7 cellular contexts compared by ENCODE assay signal in genomic region chr9:125758986-125759811, GRCh38. TPM values are rescaled to one million over a fixed set of nuclear protein-coding genes. Genes with fewer than 3 reads are reported as not detected.
A peak's percentile ranks its signal among the peaks of the same experiment; 100 is the strongest.
DNase-seq lines count a peak whose midpoint lies in the region; ATAC-seq and TF ChIP-seq lines count a peak whose summit lies in the region.

No MANE protein-coding gene starts in this region.

- H3K27me3 Mint-ChIP-seq in mesothelial cell of epicardium (ENCODE audit: low read depth), result no peaks in the 10 kb centered on the region
- no peaks in the 10 kb centered on the region for H3K27me3 Mint-ChIP-seq in activated CD4-positive, alpha-beta memory T cell treated with anti-CD3 and anti-CD28 coated beads for 36 hours

- WGBS in body of pancreas, 2 donors, result 50 to 67% methylated on average over 6 of the region's 6 CpGs

- peaks cover 1% of the 10 kb centered on the region for H3K4me1 ChIP-seq in body of pancreas

- H3K4me3 ChIP-seq in GM08714 (ENCODE audit: low read length), result peak overlapping the region; percentile 43; the same call in 1 of the 2 replicates
- no peak overlapping the region for H3K4me3 ChIP-seq in body of pancreas

- intact Hi-C loops in body of pancreas (cut with DNase I), result no loop called here
- intact Hi-C loops in activated CD4-positive, alpha-beta memory T cell treated with anti-CD3 and anti-CD28 coated beads for 36 hours (cut with micrococcal nuclease), result no loop called here

- H3K9me3 Mint-ChIP-seq in mesothelial cell of epicardium, result no peaks in the 10 kb centered on the region
- H3K9me3 Mint-ChIP-seq in activated CD4-positive, alpha-beta memory T cell treated with anti-CD3 and anti-CD28 coated beads for 36 hours, result no peaks in the 10 kb centered on the region

- no peak for ATAC-seq in body of pancreas
- ATAC-seq in GM21360 (IDR thresholded peaks at IDR 0.05; ENCODE audit: unreplicated experiment), result no peak

- H3K36me3 ChIP-seq in body of pancreas (replicated peaks in 1 of 2; ENCODE audit: insufficient read depth in 1 of 2, low read depth in 2 of 2), result no peaks in the 10 kb centered on the region

- peaks cover 57% of the 10 kb centered on the region for H3K4me1 Mint-ChIP-seq in mesothelial cell of epicardium
- peaks cover 10% of the 10 kb centered on the region for H3K4me1 Mint-ChIP-seq in activated CD4-positive, alpha-beta memory T cell treated with anti-CD3 and anti-CD28 coated beads for 36 hours (ENCODE audit: low read depth)

- CTCF ChIA-PET in activated CD4-positive, alpha-beta memory T cell treated with anti-CD3 and anti-CD28 coated beads for 36 hours (lab: Charles Lee), result interaction anchor here (0.7 kb wide), 1 partner anchor 83 kb away, joined by 4 read pairs; no protein-coding TSS in a partner anchor

- H3K27ac ChIP-seq in body of pancreas, result peak overlapping the region in 3 of 4 donors; percentile 3 to 66 (median 10)

- POLR2A ChIA-PET in activated CD4-positive, alpha-beta memory T cell treated with anti-CD3 and anti-CD28 coated beads for 36 hours (lab: Charles Lee), result no interaction called here

- no peak for TF ChIP-seq POLR2A in body of pancreas (IDR thresholded peaks at IDR 0.05)

- H3K9me3 ChIP-seq in body of pancreas, result no peaks in the 10 kb centered on the region

- H3K27me3 ChIP-seq in body of pancreas, result no peaks in the 10 kb centered on the region

- no peak overlapping the region for H3K27ac Mint-ChIP-seq in mesothelial cell of epicardium
- no peak overlapping the region for H3K27ac Mint-ChIP-seq in activated CD4-positive, alpha-beta memory T cell treated with anti-CD3 and anti-CD28 coated beads for 36 hours

- TF ChIP-seq CTCF in body of pancreas (IDR thresholded peaks at IDR 0.05), result no peak
- no peak for TF ChIP-seq CTCF in mesothelial cell of epicardium (IDR thresholded peaks at IDR 0.05; ENCODE audit: unreplicated experiment)

- peak; percentile 34 for DNase-seq in NAMALWA (ENCODE audit: low spot score)
- DNase-seq in body of pancreas, result peak in 1 of 4 donors; percentile 44
- DNase-seq in midbrain (lab: John Stamatoyannopoulos, UW), result peak; percentile 83
- DNase-seq in mesothelial cell of epicardium (ENCODE audit: low spot score in 2 of 2, unreplicated experiment in 2 of 2), result no peak
- DNase-seq in activated CD4-positive, alpha-beta memory T cell treated with anti-CD3 and anti-CD28 coated beads for 36 hours, result no peak

- H3K4me3 Mint-ChIP-seq in mesothelial cell of epicardium, result no peak overlapping the region
- no peak overlapping the region for H3K4me3 Mint-ChIP-seq in activated CD4-positive, alpha-beta memory T cell treated with anti-CD3 and anti-CD28 coated beads for 36 hours

- peaks cover 3% of the 10 kb centered on the region for H3K36me3 Mint-ChIP-seq in mesothelial cell of epicardium
- peaks cover 2% of the 10 kb centered on the region for H3K36me3 Mint-ChIP-seq in activated CD4-positive, alpha-beta memory T cell treated with anti-CD3 and anti-CD28 coated beads for 36 hours

RNA-seq across cellular contexts. Expression of gene PBX3, which starts 12.0 kb away (rescaled TPM):
- total RNA-seq in body of pancreas (10 to 100 TPM; 12.5 to 36.3 TPM), mesothelial cell of epicardium (60.0 to 74.2 TPM (median 67.0 TPM) in 3 replicates)
- total RNA-seq in activated CD4-positive, alpha-beta memory T cell treated with anti-CD3 and anti-CD28 coated beads for 36 hours, result 10 to 100 TPM; 11.9 to 12.7 TPM

RNA-seq across cellular contexts. Expression of gene MAPKAP1, which starts 52.2 kb away (rescaled TPM):
- total RNA-seq in body of pancreas, result 10 to 100 TPM; 83.7 to 91.8 TPM
- total RNA-seq in mesothelial cell of epicardium, result 62.9 to 68.2 TPM (median 62.9 TPM) in 3 replicates
- total RNA-seq in activated CD4-positive, alpha-beta memory T cell treated with anti-CD3 and anti-CD28 coated beads for 36 hours, result 10 to 100 TPM; 55.3 to 57.9 TPM

Comparison
In these comparisons a context has a peak if more than half of its experiments do, and no peak if none do; other contexts are left out.
1. DNase-seq: peak in NAMALWA (single experiment) and midbrain (single experiment); none in mesothelial cell of epicardium (0 of 2) and activated CD4-positive, alpha-beta memory T cell treated with anti-CD3 and anti-CD28 coated beads for 36 hours (single experiment).